22 cellular contexts compared by ENCODE assay signal in genomic region chr12:125878483-125878882, GRCh38.
"Had no signal": no experiment of that assay in that cellular context is flagged by ENCODE, and none has a peak within 500 bp of the region (broad histone marks: within the 10 kb centered on the region; RNA-seq: fewer than 3 reads in every experiment).

No MANE protein-coding gene starts in this region.

- H3K4me3 ChIP-seq: colonic mucosa, gastroesophageal sphincter, heart left ventricle, hepatocyte, left lung, lower lobe of right lung had no signal

- DNase-seq: colonic mucosa; cortex of kidney; effector CD8-positive, alpha-beta T cell; effector memory CD8-positive, alpha-beta T cell; endodermal cell; erythroblast; foreskin keratinocyte; heart left ventricle; hypothalamus; immature natural killer cell; islet precursor cell; kidney; kidney glomerular epithelial cell; left lung; lower lobe of right lung; mesenchymal stem cell; midbrain; naive thymus-derived CD4-positive, alpha-beta T cell had no signal

- H3K4me1 ChIP-seq: colonic mucosa, foreskin keratinocyte, gastroesophageal sphincter, left lung, lower lobe of right lung had no signal

- H3K79me2 ChIP-seq: hepatocyte had no signal

- H3K27me3 ChIP-seq: colonic mucosa, foreskin keratinocyte, gastroesophageal sphincter, heart left ventricle, hepatocyte, left lung had no signal

- H3K9me3 ChIP-seq: colonic mucosa, gastroesophageal sphincter, left lung, lower lobe of right lung had no signal

- H3K4me2 ChIP-seq: hepatocyte had no signal

- H3K36me3 ChIP-seq: colonic mucosa, gastroesophageal sphincter, heart left ventricle, left lung, lower lobe of right lung had no signal

- H3K27ac ChIP-seq: colonic mucosa, epithelial cell of prostate, foreskin keratinocyte, gastroesophageal sphincter, heart left ventricle, hepatocyte, left lung, lower lobe of right lung had no signal

- H2AFZ ChIP-seq: hepatocyte had no signal

- ATAC-seq: effector memory CD8-positive, alpha-beta T cell; esophagus mucosa; foreskin keratinocyte; gastroesophageal sphincter; left lung; lower lobe of right lung; naive thymus-derived CD4-positive, alpha-beta T cell had no signal
